Comparison of ENCODE assay signal across 15 cellular contexts in genomic region chr5:346229-346935, GRCh38. TPM values are rescaled to one million over a fixed set of nuclear protein-coding genes. Genes with fewer than 3 reads are reported as not detected.
DNase-seq lines count a peak whose midpoint lies in the region; ATAC-seq and TF ChIP-seq lines count a peak whose summit lies in the region.
"Had no signal": no experiment of that assay in that cellular context is flagged by ENCODE, and none has a peak within 500 bp of the region (broad histone marks: within the 10 kb centered on the region; RNA-seq: fewer than 3 reads in every experiment).

No MANE protein-coding gene starts in this region.

- no peaks in the 10 kb centered on the region for H3K36me3 Mint-ChIP-seq in brain

- no peak overlapping the region; the same call in 1 of the 2 replicates for H3K4ac ChIP-seq in IMR-90 (ENCODE audit: low read depth, low read length)

- H3K9me1 ChIP-seq in IMR-90 (ENCODE audit: insufficient read depth, low read length) = peaks cover 17% of the 10 kb centered on the region

- H3K4me3 ChIP-seq in IMR-90 (ENCODE audit: insufficient read depth, low read depth, low read length) = no peak overlapping the region
- no peak overlapping the region for H3K4me3 ChIP-seq in WERI-Rb-1 (ENCODE audit: low read depth, low read length)
- H3K4me3 ChIP-seq: heart left ventricle, mucosa of descending colon, psoas muscle had no signal

- H4K5ac ChIP-seq in IMR-90 (ENCODE audit: low read depth, low read length) = no peak overlapping the region

- H2BK120ac ChIP-seq in IMR-90 (ENCODE audit: low read depth, low read length) = no peak overlapping the region

- H3K4me1 Mint-ChIP-seq in brain = peaks cover 33% of the 10 kb centered on the region

- H3K27ac Mint-ChIP-seq in brain = peak overlapping the region in 3 of 5 experiments; percentile 48 to 81 (median 75)

- no peak overlapping the region for H3K4me2 ChIP-seq in IMR-90 (ENCODE audit: low read depth, low read length)

- H3K23ac ChIP-seq in IMR-90 (ENCODE audit: low read depth, low read length) = no peak overlapping the region

- H2BK5ac ChIP-seq in IMR-90 (ENCODE audit: low read depth, low read length, poor library complexity, severe bottlenecking) = no peak overlapping the region

- ATAC-seq in IMR-90 (ENCODE audit: low read depth) = no peak
- no peak for ATAC-seq in GM19467 (IDR thresholded peaks at IDR 0.05; ENCODE audit: unreplicated experiment)
- ATAC-seq in GM21723 (IDR thresholded peaks at IDR 0.05; ENCODE audit: unreplicated experiment) = no peak
- ATAC-seq: heart left ventricle, mucosa of descending colon, psoas muscle had no signal

- H2AK9ac ChIP-seq in IMR-90 (replicated peaks; ENCODE audit: low read depth, low read length, poor library complexity) = no peak overlapping the region

- no peak overlapping the region for H3K9ac ChIP-seq in IMR-90 (ENCODE audit: low read depth, low read length)

- peaks cover 38 to 69% of the 10 kb centered on the region in 2 experiments for H3K79me1 ChIP-seq in IMR-90 (ENCODE audit: low read depth in 1 of 2, low read length in 2 of 2)

- peak overlapping the region; percentile 2 for H2AFZ ChIP-seq in IMR-90 (replicated peaks; ENCODE audit: low read length, poor library complexity)

- no peak overlapping the region for H4K8ac ChIP-seq in IMR-90 (ENCODE audit: low read depth in 2 of 2, low read length in 2 of 2)

- TF ChIP-seq RAD21 in IMR-90 (IDR thresholded peaks at IDR 0.05; ENCODE audit: low read length) = no peak

- POLR2A ChIA-PET in IMR-90 (lab: Charles Lee; ENCODE audit: unreplicated experiment) = no interaction called here

- TF ChIP-seq CTCF in IMR-90 (conservative IDR thresholded peaks at IDR 0.05; ENCODE audit: low read depth, low read length) (no peak), brain (conservative IDR thresholded peaks at IDR 0.05) (no peak), WERI-Rb-1 (IDR thresholded peaks at IDR 0.05; ENCODE audit: low read depth, low read length) (no peak)

- no peak overlapping the region for H2AK5ac ChIP-seq in IMR-90 (ENCODE audit: low read depth, low read length)

- H3K4me3 Mint-ChIP-seq in brain = peak overlapping the region in 1 of 5 experiments; percentile 12

- H3K9me3 ChIP-seq in IMR-90 (ENCODE audit: control insufficient read depth, insufficient read depth, low read length) = no peaks in the 10 kb centered on the region
- H3K9me3 ChIP-seq in WERI-Rb-1 (ENCODE audit: severe bottlenecking) = no peaks in the 10 kb centered on the region
- H3K9me3 ChIP-seq: heart left ventricle, mucosa of descending colon, psoas muscle had no signal

- peak; percentile 60 for DNase-seq in activated effector memory CD4-positive, alpha-beta T cell treated with anti-CD3 and anti-CD28 coated beads, Interleukin-2, amount 50 U/mL, for 16 hours
- no peak for DNase-seq in activated effector memory CD4-positive, alpha-beta T cell treated with Interleukin-2 at 50 U/mL for 16 hours
- no peak for DNase-seq in IMR-90
- peak; percentile 45 for DNase-seq in retina
- DNase-seq in WERI-Rb-1 = no peak
- DNase-seq: amniotic stem cell, DMS 273 treated with DMSO at 0.1 percent for 48 hours, heart left ventricle, psoas muscle, RPMI8226, T1000 had no signal

- no peak overlapping the region for H3K27ac ChIP-seq in IMR-90 (ENCODE audit: insufficient read depth, low read length)
- H3K27ac ChIP-seq in WERI-Rb-1 = no peak overlapping the region
- H3K27ac ChIP-seq: heart left ventricle, psoas muscle had no signal

- dilution Hi-C loops in IMR-90 (cut with HindIII; ENCODE audit: low sequenced_read_pairs, unreplicated experiment) = no loop called here

- no peak overlapping the region for H3K18ac ChIP-seq in IMR-90 (ENCODE audit: low read depth, low read length)

- H4K20me1 ChIP-seq in IMR-90 (ENCODE audit: insufficient read depth, low read length) = peaks cover 26% of the 10 kb centered on the region

- H3K27me3 ChIP-seq in IMR-90 (ENCODE audit: control insufficient read depth, insufficient read depth, low read length) (no peaks in the 10 kb centered on the region), WERI-Rb-1 (ENCODE audit: insufficient read depth, low read depth, severe bottlenecking) (peaks cover 5% of the 10 kb centered on the region)

- intact Hi-C loops in IMR-90 (cut with micrococcal nuclease) = no loop called here

- BruUV-seq in IMR-90 (replicated peaks; lab: Mats Ljungman, UMichigan) = no TSS peak

- no peak overlapping the region for H2BK15ac ChIP-seq in IMR-90 (ENCODE audit: low read depth, low read length)

- no peak overlapping the region for H3K14ac ChIP-seq in IMR-90 (replicated peaks; ENCODE audit: low read depth, low read length)

- CTCF ChIA-PET in IMR-90 (lab: Yijun Ruan, JAX) = no interaction called here

- no peak for TF ChIP-seq POLR2A in IMR-90 (IDR thresholded peaks at IDR 0.05; ENCODE audit: low read depth, low read length)

- H4K91ac ChIP-seq in IMR-90 (ENCODE audit: insufficient read depth, low read depth, low read length) = no peak overlapping the region

- no peak overlapping the region for H3K56ac ChIP-seq in IMR-90 (ENCODE audit: extremely low read depth, insufficient read depth, low read length)

- peaks cover 0 to 20% (median 8%) of the 10 kb centered on the region in 5 experiments for H3K9me3 Mint-ChIP-seq in brain

- H3K36me3 ChIP-seq in IMR-90 (ENCODE audit: control insufficient read depth, insufficient read depth, low read length) = peaks cover 40% of the 10 kb centered on the region
- no peaks in the 10 kb centered on the region for H3K36me3 ChIP-seq in WERI-Rb-1
- H3K36me3 ChIP-seq: heart left ventricle had no signal

- WGBS in IMR-90 (ENCODE audit: extremely low coverage in 2 of 2, insufficient read length in 1 of 2), 2 experiments = 80% methylated on average over 5 of the region's 24 CpGs; no CpG with 5 or more reads in 1 of the 2 experiments

- H3K27me3 Mint-ChIP-seq in brain = peaks cover 26% of the 10 kb centered on the region

- H3K4me1 ChIP-seq in IMR-90 (ENCODE audit: control insufficient read depth, insufficient read depth, low read length) = peaks cover 17% of the 10 kb centered on the region
- H3K4me1 ChIP-seq: psoas muscle had no signal

- in situ Hi-C loops in IMR-90 (cut with MboI; ENCODE audit: low sequenced_read_pairs) = no loop called here

- H2BK20ac ChIP-seq in IMR-90 (ENCODE audit: low read depth, low read length) = no peak overlapping the region

TF ChIP-seq in IMR-90, 13 proteins besides CTCF, POLR2A, EP300 and RAD21:
- TF ChIP-seq BHLHE40 (IDR thresholded peaks at IDR 0.05; ENCODE audit: low read depth, low read length) (no peak), MXI1 (IDR thresholded peaks at IDR 0.05; ENCODE audit: borderline replicate concordance, low read depth, low read length) (no peak)
TF ChIP-seq in IMR-90: peak in this region for 0.

RNA-seq across cellular contexts. Expression of gene AHRR, which starts 24.9 kb away (rescaled TPM):
- total RNA-seq in IMR-90 (2012; rRNA removed) = 15.6 and 16.7 TPM in 2 replicates
- 36.1 and 37.1 TPM in 2 replicates for polyA plus RNA-seq in IMR-90 (2012; rRNA removed)
- 24.9 and 33.9 TPM in 2 replicates for polyA plus RNA-seq in IMR-90 (2012; cell fraction: cytosol; rRNA removed)
- polyA plus RNA-seq in IMR-90 (2012; cell fraction: nucleus; rRNA removed; ENCODE audit: low replicate concordance) = 77.0 and 141 TPM in 2 replicates
- 3.0 TPM for polyA plus RNA-seq in brain (ENCODE audit: insufficient read depth, low read depth, low replicate concordance)

Comparison
In these comparisons a context has a peak if more than half of its experiments do, and no peak if none do; other contexts are left out.
1. DNase-seq: peak in activated effector memory CD4-positive, alpha-beta T cell treated with anti-CD3 and anti-CD28 coated beads, Interleukin-2, amount 50 U/mL, for 16 hours (single experiment) and retina (single experiment); none in activated effector memory CD4-positive, alpha-beta T cell treated with Interleukin-2 at 50 U/mL for 16 hours (single experiment), IMR-90 (single experiment) and WERI-Rb-1 (single experiment).